Comparison of ENCODE assay signal across 11 cellular contexts in genomic region chr4:65943076-65943475, GRCh38.
DNase-seq lines count a peak whose midpoint lies in the region; ATAC-seq and TF ChIP-seq lines count a peak whose summit lies in the region.
"Had no signal": no experiment of that assay in that cellular context is flagged by ENCODE, and none has a peak within 500 bp of the region (broad histone marks: within the 10 kb centered on the region; RNA-seq: fewer than 3 reads in every experiment).

No MANE protein-coding gene starts in this region.

- no peaks in the 10 kb centered on the region for H3K9me3 ChIP-seq in NT2/D1 (ENCODE audit: insufficient read depth, low read length)
- no peaks in the 10 kb centered on the region for H3K9me3 ChIP-seq in naive thymus-derived CD4-positive, alpha-beta T cell (ENCODE audit: control insufficient read depth in 2 of 3, low read length in 3 of 3)
- H3K9me3 ChIP-seq: psoas muscle had no signal

- DNase-seq in H7 = peak; percentile 5
- peak; percentile 52 for DNase-seq in NT2/D1 (ENCODE audit: low read depth, low spot score)
- DNase-seq in endothelial cell (ENCODE audit: low spot score) = peak; percentile 16
- DNase-seq in pulmonary artery endothelial cell (ENCODE audit: low read depth, low spot score) = peak; percentile 37
- DNase-seq in naive thymus-derived CD4-positive, alpha-beta T cell = no peak
- no peak for DNase-seq in AG08395 (ENCODE audit: low spot score)
- DNase-seq: activated T-cell treated with anti-CD3 and anti-CD28 coated beads for 4 hours, NCI-H1694, psoas muscle, T-cell had no signal

- no peaks in the 10 kb centered on the region for H3K36me3 Mint-ChIP-seq in endothelial cell (ENCODE audit: low read depth, unreplicated experiment)
- no peaks in the 10 kb centered on the region for H3K36me3 Mint-ChIP-seq in naive thymus-derived CD4-positive, alpha-beta T cell
- H3K36me3 Mint-ChIP-seq: T-cell had no signal

- no peak overlapping the region for H3K27ac Mint-ChIP-seq in endothelial cell (ENCODE audit: unreplicated experiment)
- no peak overlapping the region for H3K27ac Mint-ChIP-seq in naive thymus-derived CD4-positive, alpha-beta T cell
- H3K27ac Mint-ChIP-seq: T-cell had no signal

- H3K9ac ChIP-seq in NT2/D1 (ENCODE audit: insufficient read length, low read depth) = no peak overlapping the region

- no peaks in the 10 kb centered on the region for H3K9me3 Mint-ChIP-seq in endothelial cell (ENCODE audit: unreplicated experiment)
- peaks cover 0 to 8% (median 0%) of the 10 kb centered on the region in 11 donors for H3K9me3 Mint-ChIP-seq in naive thymus-derived CD4-positive, alpha-beta T cell

- POLR2A ChIA-PET in naive thymus-derived CD4-positive, alpha-beta T cell (lab: Charles Lee) = no interaction called here

- no peak overlapping the region for H3K27ac ChIP-seq in naive thymus-derived CD4-positive, alpha-beta T cell (ENCODE audit: low read depth, low read length)
- H3K27ac ChIP-seq: psoas muscle had no signal

- H3K4me3 ChIP-seq in H7 (ENCODE audit: insufficient read depth, low read depth, low read length) = no peak overlapping the region
- no peak overlapping the region for H3K4me3 ChIP-seq in NT2/D1 (ENCODE audit: insufficient read length, low read depth)
- H3K4me3 ChIP-seq in naive thymus-derived CD4-positive, alpha-beta T cell (ENCODE audit: low read length) = no peak overlapping the region
- H3K4me3 ChIP-seq: psoas muscle had no signal

- H3K4me1 Mint-ChIP-seq in endothelial cell (ENCODE audit: unreplicated experiment) = no peaks in the 10 kb centered on the region
- no peaks in the 10 kb centered on the region for H3K4me1 Mint-ChIP-seq in naive thymus-derived CD4-positive, alpha-beta T cell
- H3K4me1 Mint-ChIP-seq: T-cell had no signal

- H3K4me1 ChIP-seq in NT2/D1 (ENCODE audit: insufficient read depth, insufficient read length) = no peaks in the 10 kb centered on the region
- no peaks in the 10 kb centered on the region for H3K4me1 ChIP-seq in naive thymus-derived CD4-positive, alpha-beta T cell (ENCODE audit: control insufficient read depth in 2 of 2, insufficient read depth in 2 of 2, low read length in 2 of 2)
- H3K4me1 ChIP-seq: psoas muscle had no signal

- TF ChIP-seq CTCF in endothelial cell (IDR thresholded peaks at IDR 0.05; ENCODE audit: unreplicated experiment) = no peak

- CTCF ChIA-PET in naive thymus-derived CD4-positive, alpha-beta T cell (lab: Charles Lee) = no interaction called here

- H3K27me3 Mint-ChIP-seq in endothelial cell (ENCODE audit: unreplicated experiment) = no peaks in the 10 kb centered on the region
- H3K27me3 Mint-ChIP-seq in naive thymus-derived CD4-positive, alpha-beta T cell = no peaks in the 10 kb centered on the region
- H3K27me3 Mint-ChIP-seq: T-cell had no signal

- no peak for ATAC-seq in naive thymus-derived CD4-positive, alpha-beta T cell
- no peak for ATAC-seq in HG02763 (IDR thresholded peaks at IDR 0.05; ENCODE audit: unreplicated experiment)
- ATAC-seq: psoas muscle, T-cell had no signal

- H3K27me3 ChIP-seq in H7 (ENCODE audit: control insufficient read depth, insufficient read depth, low read length) (no peaks in the 10 kb centered on the region), NT2/D1 (ENCODE audit: insufficient read depth, insufficient read length) (no peaks in the 10 kb centered on the region)
- no peaks in the 10 kb centered on the region for H3K27me3 ChIP-seq in naive thymus-derived CD4-positive, alpha-beta T cell (ENCODE audit: control insufficient read depth in 2 of 2, insufficient read depth in 2 of 2, low read length in 2 of 2)

- no peak overlapping the region for H3K4me3 Mint-ChIP-seq in endothelial cell (ENCODE audit: unreplicated experiment)
- no peak overlapping the region for H3K4me3 Mint-ChIP-seq in naive thymus-derived CD4-positive, alpha-beta T cell
- H3K4me3 Mint-ChIP-seq: T-cell had no signal

- H3K36me3 ChIP-seq in H7 (replicated peaks; ENCODE audit: control insufficient read depth, insufficient read depth, low read length) (no peaks in the 10 kb centered on the region), NT2/D1 (ENCODE audit: insufficient read depth, insufficient read length, low read length) (no peaks in the 10 kb centered on the region)
- H3K36me3 ChIP-seq in naive thymus-derived CD4-positive, alpha-beta T cell (ENCODE audit: control insufficient read depth in 2 of 3, insufficient read depth in 3 of 3, low read length in 3 of 3) = no peaks in the 10 kb centered on the region

- intact Hi-C loops in naive thymus-derived CD4-positive, alpha-beta T cell (cut with micrococcal nuclease) = no loop called here

Comparison
In these comparisons a context has a peak if more than half of its experiments do, and no peak if none do; other contexts are left out.
1. DNase-seq: peak in H7 (single experiment), NT2/D1 (single experiment), endothelial cell (single experiment) and pulmonary artery endothelial cell (single experiment); none in naive thymus-derived CD4-positive, alpha-beta T cell (0 of 9) and AG08395 (single experiment).